ENCODE assay signal across 1 cellular context in genomic region chr17:28612936-28613872, GRCh38.
TF ChIP-seq lines count a peak whose summit lies in the region.

No MANE protein-coding gene starts in this region.

TF ChIP-seq in GM12878, 131 proteins besides CTCF, POLR2A, EP300 and RAD21:
- peak; percentile 38; the same call in 1 of the 2 replicates for TF ChIP-seq SMC3 (IDR thresholded peaks at IDR 0.05; ENCODE audit: borderline replicate concordance, low read length)
- TF ChIP-seq BHLHE40 (IDR thresholded peaks at IDR 0.05; ENCODE audit: borderline replicate concordance in 1 of 2, low read depth in 2 of 2, low read length in 1 of 2), result no peak
